ENCODE assay signal across 8 cellular contexts in the genomic region with DNA sequence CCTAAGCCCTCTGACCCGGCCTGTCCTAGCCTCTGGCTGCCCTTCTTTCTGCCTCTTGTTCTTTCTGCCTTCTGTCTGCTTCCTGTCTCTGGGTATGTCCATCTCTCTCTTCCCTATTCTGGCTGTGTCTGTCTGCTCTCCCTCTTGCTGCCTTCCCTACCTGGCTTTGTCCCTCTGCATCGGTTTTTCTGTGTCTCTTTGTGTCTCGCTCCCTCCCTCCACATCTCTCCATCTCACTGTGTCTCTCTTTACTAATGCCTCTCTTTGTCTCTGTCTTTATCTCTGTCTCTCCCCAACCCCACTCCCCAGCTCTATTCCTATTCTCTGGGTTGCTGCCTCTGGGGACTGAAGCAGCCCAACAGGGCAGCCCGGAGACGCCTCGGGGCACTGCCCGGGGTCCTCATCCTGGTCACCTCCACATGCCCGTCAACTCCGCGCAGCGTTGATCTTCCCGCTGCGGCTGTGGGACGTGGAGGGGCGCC. TPM values are rescaled to one million over a fixed set of nuclear protein-coding genes. Genes with fewer than 3 reads are reported as not detected.
DNase-seq lines count a peak whose midpoint lies in the region; ATAC-seq and TF ChIP-seq lines count a peak whose summit lies in the region.

No MANE protein-coding gene starts in this region.

- intact Hi-C loops in dendritic cell treated with granulocyte-macrophage colony-stimulating factor and Interleukin-4, amounts not matched to agents 40 ng/mL and 50 ng/mL, for 4 days (cut with micrococcal nuclease), result loop anchor here (1.0 kb wide), 3 partner anchors 10 to 25 kb away; a partner anchor contains a TSS

- H3K27me3 Mint-ChIP-seq in dendritic cell treated with granulocyte-macrophage colony-stimulating factor and Interleukin-4, amounts not matched to agents 40 ng/mL and 50 ng/mL, for 4 days, result peaks cover 95% of the 10 kb centered on the region
- peaks cover 2% of the 10 kb centered on the region for H3K27me3 Mint-ChIP-seq in osteocyte (ENCODE audit: unreplicated experiment)

- H3K36me3 Mint-ChIP-seq in dendritic cell treated with granulocyte-macrophage colony-stimulating factor and Interleukin-4, amounts not matched to agents 40 ng/mL and 50 ng/mL, for 4 days (ENCODE audit: low read depth), result peaks cover 7% of the 10 kb centered on the region
- H3K36me3 Mint-ChIP-seq in osteocyte (ENCODE audit: unreplicated experiment), result peaks cover under 1% of the 10 kb centered on the region

- H3K27ac Mint-ChIP-seq in dendritic cell treated with granulocyte-macrophage colony-stimulating factor and Interleukin-4, amounts not matched to agents 40 ng/mL and 50 ng/mL, for 4 days, result no peak overlapping the region
- H3K27ac Mint-ChIP-seq in osteocyte (ENCODE audit: unreplicated experiment), result peak overlapping the region; percentile 91

- peak overlapping the region; percentile 81 for H3K4me3 Mint-ChIP-seq in dendritic cell treated with granulocyte-macrophage colony-stimulating factor and Interleukin-4, amounts not matched to agents 40 ng/mL and 50 ng/mL, for 4 days
- H3K4me3 Mint-ChIP-seq in osteocyte (ENCODE audit: unreplicated experiment), result peak overlapping the region; percentile 91

- peaks cover 77% of the 10 kb centered on the region for H3K4me1 Mint-ChIP-seq in dendritic cell treated with granulocyte-macrophage colony-stimulating factor and Interleukin-4, amounts not matched to agents 40 ng/mL and 50 ng/mL, for 4 days (ENCODE audit: low read depth)
- peaks cover 78% of the 10 kb centered on the region for H3K4me1 Mint-ChIP-seq in osteocyte (ENCODE audit: unreplicated experiment)

- no peak for ATAC-seq in GM18519 (IDR thresholded peaks at IDR 0.05; ENCODE audit: low FRiP score, unreplicated experiment)

- peak; percentile 33 for DNase-seq in NCI-H2029 treated with DMSO at 0.1 percent for 48 hours (lab: John Stamatoyannopoulos, UW)
- no peak for DNase-seq in NCI-H2029 (lab: John Stamatoyannopoulos, UW)
- peak; percentile 56 for DNase-seq in NCI-H526 treated with DMSO at 0.1 percent for 48 hours (lab: John Stamatoyannopoulos, UW)
- no peak for DNase-seq in osteocyte (ENCODE audit: extremely low spot score, unreplicated experiment)
- DNase-seq in superior temporal gyrus (ENCODE audit: extremely low spot score), result no peak
- DNase-seq in epidermal melanocyte (ENCODE audit: insufficient read length, low spot score), result no peak

- H3K9me3 Mint-ChIP-seq in dendritic cell treated with granulocyte-macrophage colony-stimulating factor and Interleukin-4, amounts not matched to agents 40 ng/mL and 50 ng/mL, for 4 days, result no peaks in the 10 kb centered on the region
- no peaks in the 10 kb centered on the region for H3K9me3 Mint-ChIP-seq in osteocyte (ENCODE audit: unreplicated experiment)

- TF ChIP-seq CTCF in osteocyte (IDR thresholded peaks at IDR 0.05), result no peak

RNA-seq across cellular contexts. Expression of a gene that starts 10.1 kb away (rescaled TPM):
- 263 and 290 TPM in 2 replicates for total RNA-seq in osteocyte

RNA-seq across cellular contexts. Expression of a gene that starts 11.4 kb away (rescaled TPM):
- 1.8 and 2.4 TPM in 2 replicates for total RNA-seq in osteocyte

RNA-seq across cellular contexts. Expression of a gene that starts 23.0 kb away (rescaled TPM):
- 62.6 and 63.8 TPM in 2 replicates for total RNA-seq in osteocyte

Comparison
In these comparisons a context has a peak if more than half of its experiments do, and no peak if none do; other contexts are left out.
1. DNase-seq: peak in NCI-H2029 treated with DMSO at 0.1 percent for 48 hours (single experiment) and NCI-H526 treated with DMSO at 0.1 percent for 48 hours (single experiment); none in NCI-H2029 (single experiment), osteocyte (single experiment), superior temporal gyrus (single experiment) and epidermal melanocyte (single experiment).